ENCODE assay signal across 1 cellular context in the genomic region with DNA sequence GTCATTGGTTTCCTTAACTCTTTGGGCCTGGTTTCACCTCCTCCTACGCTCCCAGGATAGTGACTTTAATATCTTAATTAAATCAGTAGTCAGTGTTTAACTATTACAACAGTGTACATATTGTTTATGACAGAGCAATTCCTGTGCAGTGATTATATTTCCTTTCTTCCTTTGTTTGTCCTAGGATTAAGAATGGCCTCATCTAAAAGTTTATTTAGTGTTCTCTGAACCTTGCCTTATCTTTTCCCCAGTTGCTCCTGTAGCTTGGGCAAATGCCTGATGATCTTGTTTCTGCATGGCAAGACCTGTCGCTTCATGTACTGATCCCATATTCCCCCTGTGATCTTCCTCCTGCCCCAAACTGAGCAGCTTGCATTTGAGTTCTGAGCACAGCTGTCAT.
A peak's percentile ranks its signal among the peaks of the same experiment; 100 is the strongest.
TF ChIP-seq lines count a peak whose summit lies in the region.

No MANE protein-coding gene starts in this region.

TF ChIP-seq in HEK293, 187 proteins besides CTCF, POLR2A, EP300 and RAD21 (continued from another document):
- TF ChIP-seq ZNF391 (tag by site-specific recombination; IDR thresholded peaks at IDR 0.05; ENCODE audit: borderline replicate concordance, low read depth) = no peak
- no peak for TF ChIP-seq ZSCAN30 (tag by site-specific recombination; IDR thresholded peaks at IDR 0.05)
- TF ChIP-seq ZNF398 (tag by site-specific recombination; IDR thresholded peaks at IDR 0.05) = no peak
- TF ChIP-seq, protein P1, sequence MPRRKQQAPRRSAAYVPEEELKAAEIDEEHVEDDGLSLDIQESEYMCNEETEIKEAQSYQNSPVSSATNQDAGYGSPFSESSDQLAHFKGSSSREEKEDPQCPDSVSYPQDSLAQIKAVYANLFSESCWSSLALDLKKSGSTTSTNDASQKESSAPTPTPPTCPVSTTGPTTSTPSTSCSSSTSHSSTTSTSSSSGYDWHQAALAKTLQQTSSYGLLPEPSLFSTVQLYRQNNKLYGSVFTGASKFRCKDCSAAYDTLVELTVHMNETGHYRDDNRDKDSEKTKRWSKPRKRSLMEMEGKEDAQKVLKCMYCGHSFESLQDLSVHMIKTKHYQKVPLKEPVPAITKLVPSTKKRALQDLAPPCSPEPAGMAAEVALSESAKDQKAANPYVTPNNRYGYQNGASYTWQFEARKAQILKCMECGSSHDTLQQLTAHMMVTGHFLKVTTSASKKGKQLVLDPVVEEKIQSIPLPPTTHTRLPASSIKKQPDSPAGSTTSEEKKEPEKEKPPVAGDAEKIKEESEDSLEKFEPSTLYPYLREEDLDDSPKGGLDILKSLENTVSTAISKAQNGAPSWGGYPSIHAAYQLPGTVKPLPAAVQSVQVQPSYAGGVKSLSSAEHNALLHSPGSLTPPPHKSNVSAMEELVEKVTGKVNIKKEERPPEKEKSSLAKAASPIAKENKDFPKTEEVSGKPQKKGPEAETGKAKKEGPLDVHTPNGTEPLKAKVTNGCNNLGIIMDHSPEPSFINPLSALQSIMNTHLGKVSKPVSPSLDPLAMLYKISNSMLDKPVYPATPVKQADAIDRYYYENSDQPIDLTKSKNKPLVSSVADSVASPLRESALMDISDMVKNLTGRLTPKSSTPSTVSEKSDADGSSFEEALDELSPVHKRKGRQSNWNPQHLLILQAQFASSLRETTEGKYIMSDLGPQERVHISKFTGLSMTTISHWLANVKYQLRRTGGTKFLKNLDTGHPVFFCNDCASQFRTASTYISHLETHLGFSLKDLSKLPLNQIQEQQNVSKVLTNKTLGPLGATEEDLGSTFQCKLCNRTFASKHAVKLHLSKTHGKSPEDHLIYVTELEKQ (tag by site-specific recombination; IDR thresholded peaks at IDR 0.05; ENCODE audit: borderline replicate concordance) = peak; percentile 26; the same call in 1 of the 2 replicates
- TF ChIP-seq SCRT1 (tag by site-specific recombination; IDR thresholded peaks at IDR 0.05; ENCODE audit: borderline replicate concordance) = peak; percentile 94
- peak; percentile 74; the same call in 1 of the 2 replicates for TF ChIP-seq TCF7L2 (IDR thresholded peaks at IDR 0.05; ENCODE audit: borderline replicate concordance, low read depth, low read length)
- no peak for TF ChIP-seq INSM2 (tag by site-specific recombination; IDR thresholded peaks at IDR 0.05)
- TF ChIP-seq ZNF843 (tag by site-specific recombination; IDR thresholded peaks at IDR 0.05) = no peak
TF ChIP-seq in HEK293: peak in this region for 10.
